Comparison of ENCODE assay signal across 16 cellular contexts in genomic region chr7:31053986-31054385, GRCh38. TPM values are rescaled to one million over a fixed set of nuclear protein-coding genes. Genes with fewer than 3 reads are reported as not detected.
A peak's percentile ranks its signal among the peaks of the same experiment; 100 is the strongest.
DNase-seq lines count a peak whose midpoint lies in the region; ATAC-seq and TF ChIP-seq lines count a peak whose summit lies in the region.
"Had no signal": no experiment of that assay in that cellular context is flagged by ENCODE, and none has a peak within 500 bp of the region (broad histone marks: within the 10 kb centered on the region; RNA-seq: fewer than 3 reads in every experiment).

No MANE protein-coding gene starts in this region.

- no peaks in the 10 kb centered on the region for H3K9me3 ChIP-seq in heart left ventricle
- H3K9me3 ChIP-seq in esophagus muscularis mucosa = no peaks in the 10 kb centered on the region
- no peaks in the 10 kb centered on the region for H3K9me3 ChIP-seq in osteoblast (ENCODE audit: low read depth, low read length)
- H3K9me3 ChIP-seq in smooth muscle cell (replicated peaks; ENCODE audit: low read depth) = no peaks in the 10 kb centered on the region

- no peak overlapping the region for H3K27ac ChIP-seq in heart left ventricle
- no peak overlapping the region for H3K27ac ChIP-seq in esophagus muscularis mucosa (replicated peaks in 1 of 4)
- no peak overlapping the region for H3K27ac ChIP-seq in osteoblast (ENCODE audit: low read depth, low read length)
- H3K27ac ChIP-seq in smooth muscle cell (ENCODE audit: low read depth) = no peak overlapping the region
- H3K27ac ChIP-seq: BLaER1 treated with 17β-estradiol and CSF1 and Interleukin-3, amounts not matched to agents 10 nM and 100 nM had no signal

- TF ChIP-seq POLR2A in heart left ventricle (IDR thresholded peaks at IDR 0.05) (no peak), esophagus muscularis mucosa (IDR thresholded peaks at IDR 0.05; ENCODE audit: low read depth) (no peak)

- peak overlapping the region in 7 of 12 donors; percentile 49 to 64 (median 58) for H3K4me3 ChIP-seq in heart left ventricle
- H3K4me3 ChIP-seq in esophagus muscularis mucosa = peak overlapping the region; percentile 53 to 61 (median 54)
- no peak overlapping the region for H3K4me3 ChIP-seq in osteoblast (ENCODE audit: insufficient read depth, low read length)
- H3K4me3 ChIP-seq in smooth muscle cell = no peak overlapping the region
- H3K4me3 ChIP-seq: BLaER1 treated with 17β-estradiol and CSF1 and Interleukin-3, amounts not matched to agents 10 nM and 100 nM had no signal

- intact Hi-C loops in heart left ventricle (cut with DNase I) = loop anchor here in 2 of 10 donors (5.0 to 10.0 kb wide), 2 partner anchors 59 to 72 kb away; no protein-coding TSS in a partner anchor
- intact Hi-C loops in Right ventricle myocardium inferior (cut with DNase I) = loop anchor here (5.0 kb wide), 1 partner anchor 47 kb away; no protein-coding TSS in a partner anchor
- intact Hi-C loops in esophagus muscularis mucosa (cut with DNase I) = no loop called here

- ATAC-seq in heart left ventricle = no peak
- ATAC-seq in Right ventricle myocardium inferior = no peak
- ATAC-seq: HCT116 had no signal

- H2AFZ ChIP-seq in osteoblast (ENCODE audit: low read length) (no peak overlapping the region), smooth muscle cell (ENCODE audit: low read depth) (no peak overlapping the region)

- DNase-seq in heart left ventricle = no peak
- no peak for DNase-seq in Right ventricle myocardium inferior (ENCODE audit: missing footprints)
- DNase-seq in esophagus muscularis mucosa (ENCODE audit: extremely low spot score) = no peak
- peak; percentile 85 for DNase-seq in osteoblast (ENCODE audit: insufficient read length, low spot score, missing footprints)
- no peak for DNase-seq in stimulated activated CD4-positive, alpha-beta T cell treated with anti-CD3 and anti-CD28 coated beads, Interleukin-4, amount 100 ng/mL, for 1 hour
- DNase-seq in smooth muscle cell (lab: John Stamatoyannopoulos, UW; ENCODE audit: unreplicated experiment) = no peak
- no peak for DNase-seq in activated CD8-positive, alpha-beta memory T cell treated with anti-CD3 and anti-CD28 coated beads, Interleukin-2, amount 50 U/mL, for 48 hours
- DNase-seq in NCI-H2171 treated with DMSO at 0.1 percent for 48 hours (lab: John Stamatoyannopoulos, UW) = no peak
- DNase-seq: 8988T, MV-4-11, NCI-H1436, NCI-H2029 treated with DMSO at 0.1 percent for 48 hours, NCI-H510A treated with DMSO at 0.1 percent for 48 hours, SIG-M5 had no signal

- no peak overlapping the region for H3K9ac ChIP-seq in smooth muscle cell (ENCODE audit: low read depth)
- H3K9ac ChIP-seq: BLaER1 treated with 17β-estradiol and CSF1 and Interleukin-3, amounts not matched to agents 10 nM and 100 nM had no signal

- H3F3A ChIP-seq in smooth muscle cell (ENCODE audit: low read depth) = no peaks in the 10 kb centered on the region

- peaks cover 0 to 51% (median 29%) of the 10 kb centered on the region in 9 donors for H3K27me3 ChIP-seq in heart left ventricle
- H3K27me3 ChIP-seq in esophagus muscularis mucosa = peaks cover 0 to 71% (median 13%) of the 10 kb centered on the region in 4 donors
- peaks cover 42% of the 10 kb centered on the region for H3K27me3 ChIP-seq in osteoblast (ENCODE audit: insufficient read depth, low read length)
- peaks cover 64% of the 10 kb centered on the region for H3K27me3 ChIP-seq in smooth muscle cell (ENCODE audit: low read depth)

- TF ChIP-seq CTCF in heart left ventricle (IDR thresholded peaks at IDR 0.05) (no peak), esophagus muscularis mucosa (IDR thresholded peaks at IDR 0.05) (no peak), osteoblast (IDR thresholded peaks at IDR 0.05; ENCODE audit: extremely low read depth, low read depth, low read length) (no peak), smooth muscle cell (IDR thresholded peaks at IDR 0.05; ENCODE audit: borderline replicate concordance, insufficient read depth, poor library complexity, severe bottlenecking) (no peak)

- H3K4me1 ChIP-seq in heart left ventricle (peaks cover 0 to 18% (median 6%) of the 10 kb centered on the region in 12 donors), esophagus muscularis mucosa (peaks cover 4 to 21% (median 16%) of the 10 kb centered on the region in 4 donors), osteoblast (ENCODE audit: insufficient read depth, low read length) (no peaks in the 10 kb centered on the region), smooth muscle cell (ENCODE audit: low read depth) (peaks cover 8% of the 10 kb centered on the region)

- no peaks in the 10 kb centered on the region for H4K20me1 ChIP-seq in osteoblast (ENCODE audit: insufficient read depth, low read length)
- no peaks in the 10 kb centered on the region for H4K20me1 ChIP-seq in smooth muscle cell (ENCODE audit: low read depth)

- H3K4me2 ChIP-seq in osteoblast (ENCODE audit: insufficient read depth, low read length) = no peak overlapping the region
- H3K4me2 ChIP-seq in smooth muscle cell = no peak overlapping the region
- H3K4me2 ChIP-seq: BLaER1 treated with 17β-estradiol and CSF1 and Interleukin-3, amounts not matched to agents 10 nM and 100 nM had no signal

- no peaks in the 10 kb centered on the region for H3K36me3 ChIP-seq in heart left ventricle
- no peaks in the 10 kb centered on the region for H3K36me3 ChIP-seq in esophagus muscularis mucosa
- H3K36me3 ChIP-seq in osteoblast (ENCODE audit: insufficient read depth, low read length) = no peaks in the 10 kb centered on the region
- no peaks in the 10 kb centered on the region for H3K36me3 ChIP-seq in smooth muscle cell (ENCODE audit: low read depth)
- H3K36me3 ChIP-seq: BLaER1 treated with 17β-estradiol and CSF1 and Interleukin-3, amounts not matched to agents 10 nM and 100 nM had no signal

- TF ChIP-seq EP300 in esophagus muscularis mucosa (IDR thresholded peaks at IDR 0.05) = no peak

- 77 to 89% (median 84%) methylated on average over 5 of the region's 5 CpGs for WGBS in heart left ventricle, 4 donors
- 95% methylated on average over 5 of the region's 5 CpGs for WGBS in esophagus muscularis mucosa
- WGBS in smooth muscle cell (ENCODE audit: low lambda C conversion rate) = 90% methylated on average over 5 of the region's 5 CpGs

- H3K79me2 ChIP-seq in osteoblast (ENCODE audit: insufficient read depth, low read length) (no peaks in the 10 kb centered on the region), smooth muscle cell (ENCODE audit: low read depth) (no peaks in the 10 kb centered on the region)

RNA-seq across cellular contexts. Expression of gene ADCYAP1R1, which starts 1.9 kb away (rescaled TPM):
- total RNA-seq in heart left ventricle (1 to 10 TPM in 8 of 9 donors, under 1 TPM in 1; 0.42 to 7.7 (median 1.8) TPM), Right ventricle myocardium inferior (5.8 TPM), esophagus muscularis mucosa (10 to 100 TPM; 10.2 to 35.3 (median 25.7) TPM), osteoblast (not detected in 2 replicates), smooth muscle cell (0.04 TPM in 1 of 2 replicates, not detected in the other)
- polyA plus RNA-seq in heart left ventricle (under 1 TPM; 0.69 to 0.71 TPM), smooth muscle cell (not detected in 2 replicates)

Comparison
In these comparisons a context has a peak if more than half of its experiments do, and no peak if none do; other contexts are left out.
1. H3K4me3 ChIP-seq: peak in heart left ventricle (7 of 12) and esophagus muscularis mucosa (4 of 4); none in osteoblast (single experiment) and smooth muscle cell (single experiment).